In genomic region chr2:184734338-184734737, GRCh38 we compare ENCODE assay signal across 22 cellular contexts.
"Had no signal": no experiment of that assay in that cellular context is flagged by ENCODE, and none has a peak within 500 bp of the region (broad histone marks: within the 10 kb centered on the region; RNA-seq: fewer than 3 reads in every experiment).

No MANE protein-coding gene starts in this region.

- H3K4me1 ChIP-seq: colonic mucosa, foreskin keratinocyte, neural progenitor cell, pancreas, stomach had no signal

- DNase-seq: colonic mucosa; effector CD4-positive, alpha-beta T cell; endodermal cell; foreskin keratinocyte; head of caudate nucleus; left colon; left ventricle myocardium superior; mesenchymal stem cell; midbrain; nucleus accumbens; pancreas; right cardiac atrium; small intestine; stimulated activated CD4-positive, alpha-beta T cell treated with anti-CD3 and anti-CD28 coated beads, Interleukin-12 subunit alpha, Interleukin-12 subunit beta, amount 100 ng/mL, for 4 hours; stimulated activated naive CD4-positive, alpha-beta T cell; stomach; substantia nigra; trophoblast cell had no signal

- H3K4me3 ChIP-seq: colonic mucosa, hepatocyte, lung, neural progenitor cell, pancreas, stomach, thoracic aorta had no signal

- H3K4me2 ChIP-seq: hepatocyte, neural progenitor cell had no signal

- H2AFZ ChIP-seq: hepatocyte, neural progenitor cell had no signal

- H3K9ac ChIP-seq: neural progenitor cell had no signal

- H3K36me3 ChIP-seq: colonic mucosa, neural progenitor cell, pancreas, stomach, thoracic aorta had no signal

- H3K79me2 ChIP-seq: hepatocyte had no signal

- H3K9me3 ChIP-seq: colonic mucosa, pancreas, thoracic aorta had no signal

- H3K27ac ChIP-seq: colonic mucosa, foreskin keratinocyte, hepatocyte, neural progenitor cell, pancreas, stomach, thoracic aorta had no signal

- H3K27me3 ChIP-seq: colonic mucosa, foreskin keratinocyte, hepatocyte, neural progenitor cell, pancreas, stomach had no signal
